ENCODE assay signal across 1 cellular context in the genomic region with DNA sequence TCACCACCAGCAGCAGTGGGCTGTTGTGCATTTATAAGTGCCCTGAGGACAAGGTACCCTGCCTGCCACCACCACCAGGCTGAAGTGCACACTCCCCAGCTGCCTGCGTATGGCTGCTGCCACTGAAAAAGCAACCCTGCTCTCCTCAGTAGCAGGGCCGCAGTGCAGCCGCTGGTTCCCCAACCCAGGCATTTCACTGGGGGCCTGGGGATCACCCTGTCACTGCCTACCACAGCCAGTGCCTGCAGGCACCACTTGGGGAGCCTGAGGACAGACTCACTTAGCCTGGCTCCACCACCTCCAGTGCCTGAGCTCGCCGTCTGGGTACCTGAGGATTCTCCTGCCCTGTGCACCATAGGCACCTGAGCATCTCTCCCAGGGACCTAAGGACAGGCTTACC.
TF ChIP-seq lines count a peak whose summit lies in the region.

No MANE protein-coding gene starts in this region.

TF ChIP-seq in H1, 55 proteins besides CTCF, POLR2A, EP300 and RAD21:
- TF ChIP-seq RNF2 (IDR thresholded peaks at IDR 0.05; ENCODE audit: borderline replicate concordance, low read depth, low read length, missing control alignments, poor library complexity, severe bottlenecking) (no peak), ATF3 (IDR thresholded peaks at IDR 0.05; ENCODE audit: insufficient read depth, low read depth, low read length) (no peak), HDAC2 (IDR thresholded peaks at IDR 0.05; ENCODE audit: borderline replicate concordance in 1 of 2, low read depth in 2 of 2, low read length in 2 of 2) (no peak), TAF7 (optimal IDR thresholded peaks at IDR 0.05; ENCODE audit: borderline replicate concordance, low read depth, low read length) (no peak), CBX5 (IDR thresholded peaks at IDR 0.05; ENCODE audit: low read depth, low read length) (no peak), SP2 (IDR thresholded peaks at IDR 0.05; ENCODE audit: low read length) (no peak), KDM1A (IDR thresholded peaks at IDR 0.05; ENCODE audit: borderline replicate concordance, low read length) (no peak), CHD1 (IDR thresholded peaks at IDR 0.05; ENCODE audit: low read depth, low read length) (no peak), JUN (IDR thresholded peaks at IDR 0.05; ENCODE audit: low read depth, low read length) (no peak), POLR2AphosphoS5 (IDR thresholded peaks at IDR 0.05; ENCODE audit: low read depth, low read length) (no peak), FOSL1 (IDR thresholded peaks at IDR 0.05; ENCODE audit: insufficient read depth, low read depth, low read length) (no peak)
- TF ChIP-seq, protein P1, sequence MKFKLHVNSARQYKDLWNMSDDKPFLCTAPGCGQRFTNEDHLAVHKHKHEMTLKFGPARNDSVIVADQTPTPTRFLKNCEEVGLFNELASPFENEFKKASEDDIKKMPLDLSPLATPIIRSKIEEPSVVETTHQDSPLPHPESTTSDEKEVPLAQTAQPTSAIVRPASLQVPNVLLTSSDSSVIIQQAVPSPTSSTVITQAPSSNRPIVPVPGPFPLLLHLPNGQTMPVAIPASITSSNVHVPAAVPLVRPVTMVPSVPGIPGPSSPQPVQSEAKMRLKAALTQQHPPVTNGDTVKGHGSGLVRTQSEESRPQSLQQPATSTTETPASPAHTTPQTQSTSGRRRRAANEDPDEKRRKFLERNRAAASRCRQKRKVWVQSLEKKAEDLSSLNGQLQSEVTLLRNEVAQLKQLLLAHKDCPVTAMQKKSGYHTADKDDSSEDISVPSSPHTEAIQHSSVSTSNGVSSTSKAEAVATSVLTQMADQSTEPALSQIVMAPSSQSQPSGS (IDR thresholded peaks at IDR 0.05; ENCODE audit: low read length): no peak
TF ChIP-seq in H1: peak in this region for 0.
